Comparison of ENCODE assay signal across 25 cellular contexts in genomic region chr12:119229205-119229604, GRCh38. TPM values are rescaled to one million over a fixed set of nuclear protein-coding genes. Genes with fewer than 3 reads are reported as not detected.
"Had no signal": no experiment of that assay in that cellular context is flagged by ENCODE, and none has a peak within 500 bp of the region (broad histone marks: within the 10 kb centered on the region; RNA-seq: fewer than 3 reads in every experiment).

No MANE protein-coding gene starts in this region.

- ATAC-seq: activated CD8-positive, alpha-beta T cell treated with anti-CD3 and anti-CD28 coated beads for 36 hours; activated naive CD8-positive, alpha-beta T cell treated with anti-CD3 and anti-CD28 coated beads, Interleukin-2, amount 50 U/mL, for 24 hours; activated T-cell treated with anti-CD3 and anti-CD28 coated beads, Interleukin-2, amount 50 U/mL, for 4 hours; activated T-helper 17 cell treated with anti-CD3 and anti-CD28 coated beads, Interleukin-2, amount 50 U/mL, for 72 hours; effector memory CD8-positive, alpha-beta T cell; sciatic nerve; stimulated activated naive CD8-positive, alpha-beta T cell treated with anti-CD3 and anti-CD28 coated beads, Interleukin-15, Interleukin-2, amounts not matched to agents 100 U/mL and 50 U/mL, for 24 hours; T-helper 17 cell had no signal

- H3K36me3 ChIP-seq: esophagus squamous epithelium, heart right ventricle, neutrophil, ovary, prostate gland, thoracic aorta, uterus had no signal

- H3K27ac Mint-ChIP-seq: activated B cell treated with CpG ODN at 0.5 μM for 24 hours; activated CD8-positive, alpha-beta T cell treated with anti-CD3 and anti-CD28 coated beads for 36 hours; activated naive CD8-positive, alpha-beta T cell treated with anti-CD3 and anti-CD28 coated beads, Interleukin-2, amount 50 U/mL, for 24 hours; activated T-helper 17 cell treated with anti-CD3 and anti-CD28 coated beads, Interleukin-2, amount 50 U/mL, for 72 hours; effector memory CD8-positive, alpha-beta T cell; T-helper 17 cell had no signal

- H3K4me3 Mint-ChIP-seq: activated B cell treated with CpG ODN at 0.5 μM for 24 hours; activated CD8-positive, alpha-beta T cell treated with anti-CD3 and anti-CD28 coated beads for 36 hours; activated naive CD8-positive, alpha-beta T cell treated with anti-CD3 and anti-CD28 coated beads, Interleukin-2, amount 50 U/mL, for 24 hours; activated T-cell treated with anti-CD3 and anti-CD28 coated beads, Interleukin-2, amount 50 U/mL, for 4 hours; activated T-helper 17 cell treated with anti-CD3 and anti-CD28 coated beads, Interleukin-2, amount 50 U/mL, for 72 hours; effector memory CD8-positive, alpha-beta T cell; T-helper 17 cell had no signal

- H3K27me3 ChIP-seq: esophagus squamous epithelium, heart right ventricle, neutrophil, ovary, uterus had no signal

- H3K4me1 ChIP-seq: esophagus squamous epithelium, heart right ventricle, prostate gland, uterus had no signal

- H3K9me3 ChIP-seq: esophagus squamous epithelium, heart right ventricle, neutrophil, ovary, prostate gland, thoracic aorta, uterus had no signal

- H3K27ac ChIP-seq: esophagus squamous epithelium, heart right ventricle, neutrophil, ovary, prostate gland, skin epidermis, thoracic aorta, uterus had no signal

- DNase-seq: activated B cell treated with CpG ODN at 0.5 μM for 24 hours; activated CD4-positive, alpha-beta T cell treated with anti-CD3 and anti-CD28 coated beads, Interleukin-2, amount 50 U/mL, for 1 hour; activated gamma-delta T cell treated with Interleukin-2 at 50 U/mL for 16 hours; activated naive CD4-positive, alpha-beta T cell treated with anti-CD3 and anti-CD28 coated beads, Interleukin-2, amount 50 U/mL, for 16 hours; activated naive CD8-positive, alpha-beta T cell treated with anti-CD3 and anti-CD28 coated beads, Interleukin-2, amount 50 U/mL, for 24 hours; activated T-cell treated with anti-CD3 and anti-CD28 coated beads, Interleukin-2, amount 50 U/mL, for 4 hours; cortex of kidney; effector memory CD8-positive, alpha-beta T cell; esophagus squamous epithelium; left ventricle myocardium superior; stimulated activated CD4-positive, alpha-beta T cell treated with anti-CD3 and anti-CD28 coated beads, Interleukin-12 subunit alpha, Interleukin-12 subunit beta, amount 100 ng/mL, for 4 hours; stimulated activated CD4-positive, alpha-beta T cell treated with anti-CD3 and anti-CD28 coated beads, Interleukin-4, amount 100 ng/mL, for 1 hour; stimulated activated naive CD8-positive, alpha-beta T cell treated with anti-CD3 and anti-CD28 coated beads, Interleukin-15, Interleukin-2, amounts not matched to agents 100 U/mL and 50 U/mL, for 24 hours; T-helper 17 cell; uterus had no signal

- H3K9me3 Mint-ChIP-seq: activated B cell treated with CpG ODN at 0.5 μM for 24 hours; activated CD8-positive, alpha-beta T cell treated with anti-CD3 and anti-CD28 coated beads for 36 hours; nephron had no signal

- H3K4me3 ChIP-seq: ovary, prostate gland, skin epidermis, uterus had no signal

- H3K4me1 Mint-ChIP-seq: activated B cell treated with CpG ODN at 0.5 μM for 24 hours; activated naive CD8-positive, alpha-beta T cell treated with anti-CD3 and anti-CD28 coated beads, Interleukin-2, amount 50 U/mL, for 24 hours; activated T-helper 17 cell treated with anti-CD3 and anti-CD28 coated beads, Interleukin-2, amount 50 U/mL, for 72 hours; nephron; T-helper 17 cell had no signal

RNA-seq across cellular contexts. Expression of gene HSPB8, which starts 50.5 kb away (rescaled TPM):
- total RNA-seq: activated B cell treated with CpG ODN at 0.5 μM for 24 hours; activated CD8-positive, alpha-beta T cell treated with anti-CD3 and anti-CD28 coated beads for 36 hours; activated T-cell treated with anti-CD3 and anti-CD28 coated beads, Interleukin-2, amount 50 U/mL, for 4 hours; activated T-helper 17 cell treated with anti-CD3 and anti-CD28 coated beads, Interleukin-2, amount 50 U/mL, for 72 hours; T-helper 17 cell had no signal
